In the genomic region with DNA sequence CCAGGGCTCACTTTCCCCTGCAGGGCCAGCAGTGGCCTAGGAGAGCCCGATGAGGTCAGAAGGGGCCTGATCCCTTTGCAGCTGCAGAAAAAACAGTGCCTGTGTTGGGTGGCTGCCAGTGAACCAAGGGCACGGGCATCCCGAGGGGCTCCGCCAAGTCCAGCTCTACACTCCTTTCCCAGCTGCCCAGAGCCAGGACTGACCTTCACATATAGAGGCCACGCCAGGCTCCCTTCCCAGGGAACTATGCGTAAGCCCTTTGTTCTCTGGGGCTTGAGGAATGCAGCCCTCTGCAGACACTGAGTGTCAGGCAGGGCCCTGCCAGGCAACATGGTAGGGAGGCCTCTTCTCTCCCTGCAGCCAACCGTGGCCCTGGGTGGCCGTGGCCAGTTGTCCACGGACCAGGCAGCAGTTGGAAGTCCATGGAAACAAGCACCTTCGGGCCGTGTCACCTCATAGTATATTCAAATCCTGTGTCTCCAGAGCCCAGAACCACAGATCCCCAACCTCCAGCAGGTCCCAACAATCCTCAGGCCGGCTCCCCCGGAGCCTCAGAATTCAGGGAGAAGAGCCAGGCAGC, we compare ENCODE assay signal across 17 cellular contexts.
"Had no signal": no experiment of that assay in that cellular context is flagged by ENCODE, and none has a peak within 500 bp of the region (broad histone marks: within the 10 kb centered on the region; RNA-seq: fewer than 3 reads in every experiment).

No MANE protein-coding gene starts in this region.

- H3K27me3 ChIP-seq: upper lobe of left lung had no signal

- H3K4me3 Mint-ChIP-seq: activated T-helper 17 cell treated with anti-CD3 and anti-CD28 coated beads, Interleukin-2, amount 50 U/mL, for 72 hours; natural killer cell treated with Interleukin-12 subunit alpha and Interleukin-12 subunit beta and Interleukin-15 and Interleukin-18, amount 100 ng/mL, for 72 hours; stimulated activated naive CD8-positive, alpha-beta T cell treated with anti-CD3 and anti-CD28 coated beads, Interleukin-15, amount 100 ng/mL, for 72 hours; T-helper 2 cell treated with Interferon-gamma antibody and Interleukin-4, amounts not matched to agents 5 μg/mL and 100 μg/mL, for 36 hours had no signal

- H3K27ac ChIP-seq: breast epithelium, left ventricle myocardium inferior, sigmoid colon, spleen, upper lobe of left lung had no signal

- DNase-seq: activated naive CD4-positive, alpha-beta T cell treated with Interleukin-2 at 50 U/mL for 16 hours; activated T-cell treated with anti-CD3 and anti-CD28 coated beads for 4 hours; aorta; cerebellar nuclear complex; dermis blood vessel endothelial cell; erythroblast; left ventricle myocardium inferior; sigmoid colon; spleen; stimulated activated naive CD8-positive, alpha-beta T cell treated with anti-CD3 and anti-CD28 coated beads, Interleukin-15, amount 100 ng/mL, for 72 hours; SW 1271; upper lobe of left lung had no signal

- H3K36me3 Mint-ChIP-seq: natural killer cell treated with Interleukin-12 subunit alpha and Interleukin-12 subunit beta and Interleukin-15 and Interleukin-18, amount 100 ng/mL, for 72 hours had no signal

- H3K4me1 Mint-ChIP-seq: activated T-helper 17 cell treated with anti-CD3 and anti-CD28 coated beads, Interleukin-2, amount 50 U/mL, for 72 hours; stimulated activated naive CD8-positive, alpha-beta T cell treated with anti-CD3 and anti-CD28 coated beads, Interleukin-15, amount 100 ng/mL, for 72 hours had no signal

- H3K36me3 ChIP-seq: breast epithelium, left ventricle myocardium inferior, sigmoid colon, spleen, upper lobe of left lung had no signal

- ATAC-seq: activated CD4-positive, CD25-positive, alpha-beta regulatory T cell treated with anti-CD3 and anti-CD28 coated beads, Interleukin-2, amount 50 U/mL, for 24 hours; activated T-helper 17 cell treated with anti-CD3 and anti-CD28 coated beads, Interleukin-2, amount 50 U/mL, for 72 hours; natural killer cell treated with Interleukin-12 subunit alpha and Interleukin-12 subunit beta and Interleukin-15 and Interleukin-18, amount 100 ng/mL, for 72 hours; stimulated activated naive CD8-positive, alpha-beta T cell treated with anti-CD3 and anti-CD28 coated beads, Interleukin-15, amount 100 ng/mL, for 72 hours had no signal

- H3K4me1 ChIP-seq: breast epithelium, left ventricle myocardium inferior, sigmoid colon, spleen, upper lobe of left lung had no signal

- H3K9me3 ChIP-seq: breast epithelium, sigmoid colon, upper lobe of left lung had no signal

- H3K9me3 Mint-ChIP-seq: natural killer cell treated with Interleukin-12 subunit alpha and Interleukin-12 subunit beta and Interleukin-15 and Interleukin-18, amount 100 ng/mL, for 72 hours; stimulated activated naive CD8-positive, alpha-beta T cell treated with anti-CD3 and anti-CD28 coated beads, Interleukin-15, amount 100 ng/mL, for 72 hours; T-helper 2 cell treated with Interferon-gamma antibody and Interleukin-4, amounts not matched to agents 5 μg/mL and 100 μg/mL, for 36 hours had no signal

- H3K27me3 Mint-ChIP-seq: natural killer cell treated with Interleukin-12 subunit alpha and Interleukin-12 subunit beta and Interleukin-15 and Interleukin-18, amount 100 ng/mL, for 72 hours had no signal

- H3K27ac Mint-ChIP-seq: activated T-helper 17 cell treated with anti-CD3 and anti-CD28 coated beads, Interleukin-2, amount 50 U/mL, for 72 hours; natural killer cell treated with Interleukin-12 subunit alpha and Interleukin-12 subunit beta and Interleukin-15 and Interleukin-18, amount 100 ng/mL, for 72 hours; stimulated activated naive CD8-positive, alpha-beta T cell treated with anti-CD3 and anti-CD28 coated beads, Interleukin-15, amount 100 ng/mL, for 72 hours; T-helper 2 cell treated with Interferon-gamma antibody and Interleukin-4, amounts not matched to agents 5 μg/mL and 100 μg/mL, for 36 hours had no signal

- H3K4me3 ChIP-seq: breast epithelium, left ventricle myocardium inferior, sigmoid colon, spleen, upper lobe of left lung had no signal
